11 cellular contexts compared by ENCODE assay signal in genomic region chr7:40288827-40289226, GRCh38.
"Had no signal": no experiment of that assay in that cellular context is flagged by ENCODE, and none has a peak within 500 bp of the region (broad histone marks: within the 10 kb centered on the region; RNA-seq: fewer than 3 reads in every experiment).

No MANE protein-coding gene starts in this region.

- ATAC-seq: sciatic nerve; stimulated activated naive B cell treated with anti-CD40 and anti-IgM and Interleukin-4, amounts not matched to agents 10 μg/mL and 1 μg/mL and 100 μg/mL, for 72 hours had no signal

- DNase-seq: activated CD4-positive, alpha-beta T cell treated with anti-CD3 and anti-CD28 coated beads, Interleukin-2, amount 10 ng/mL, durations not matched to agents 24 days and 14 days; activated gamma-delta T cell; activated naive CD8-positive, alpha-beta T cell treated with anti-CD3 and anti-CD28 coated beads for 36 hours; brain microvascular endothelial cell; kidney; mesendoderm; occipital lobe; stimulated activated CD4-positive, alpha-beta T cell treated with anti-CD3 and anti-CD28 coated beads, Interleukin-2, amount 100 ng/mL, for 24 hours; stimulated activated naive B cell treated with anti-CD40 and anti-IgM and Interleukin-4, amounts not matched to agents 10 μg/mL and 1 μg/mL and 100 μg/mL, for 72 hours; WERI-Rb-1 had no signal
